ENCODE assay signal across 8 cellular contexts in genomic region chr11:3905080-3905953, GRCh38. TPM values are rescaled to one million over a fixed set of nuclear protein-coding genes. Genes with fewer than 3 reads are reported as not detected.
A peak's percentile ranks its signal among the peaks of the same experiment; 100 is the strongest.
DNase-seq lines count a peak whose midpoint lies in the region; ATAC-seq and TF ChIP-seq lines count a peak whose summit lies in the region.

No MANE protein-coding gene starts in this region.

- DNase-seq in CD1c-positive myeloid dendritic cell (ENCODE audit: extremely low spot score) (peak; percentile 59), fibroblast of mammary gland (ENCODE audit: low read depth) (peak; percentile 88), DMS153 (lab: John Stamatoyannopoulos, UW) (no peak), dorsolateral prefrontal cortex (no peak)
- peak; percentile 30 for DNase-seq in activated CD8-positive, alpha-beta memory T cell treated with anti-CD3 and anti-CD28 coated beads, Interleukin-2, amount 50 U/mL, for 24 hours (ENCODE audit: extremely low read depth)
- peak; percentile 47 for DNase-seq in stimulated activated CD4-positive, alpha-beta T cell treated with anti-CD3 and anti-CD28 coated beads, Interleukin-12 subunit alpha, Interleukin-12 subunit beta, amount 100 ng/mL, for 4 hours

- peak; percentile 66 for ATAC-seq in GM21619 (IDR thresholded peaks at IDR 0.05; ENCODE audit: unreplicated experiment)

- peaks cover 0 to 9% (median 0%) of the 10 kb centered on the region in 45 donors for H3K27me3 ChIP-seq in dorsolateral prefrontal cortex

- H3K36me3 ChIP-seq in KOPT-K1 (ENCODE audit: insufficient read depth, low read length), result no peaks in the 10 kb centered on the region; the same call in 1 of the 2 replicates

- no peak overlapping the region for H3K4me3 ChIP-seq in fibroblast of mammary gland (ENCODE audit: control insufficient read depth, low read depth, low read length)
- no peak overlapping the region for H3K4me3 ChIP-seq in dorsolateral prefrontal cortex

- intact Hi-C loops in dorsolateral prefrontal cortex (cut with DNase I), result no loop called here

- no peaks in the 10 kb centered on the region for H3K9me3 ChIP-seq in KOPT-K1 (ENCODE audit: insufficient read depth, low read length, poor library complexity, severe bottlenecking)

- no peak for TF ChIP-seq CTCF in fibroblast of mammary gland (conservative IDR thresholded peaks at IDR 0.05; ENCODE audit: control insufficient read depth, insufficient read depth, low read depth, low read length)
- TF ChIP-seq CTCF in dorsolateral prefrontal cortex (IDR thresholded peaks at IDR 0.05 in 54 of 56, conservative IDR thresholded peaks at IDR 0.05 in 2 of 56; ENCODE audit: low read depth in 1 of 56, partially characterized antibody in 56 of 56), result no peak

- H3K27ac ChIP-seq in KOPT-K1 (ENCODE audit: low read depth, low read length, poor library complexity, severe bottlenecking), result peak overlapping the region; percentile 53
- no peak overlapping the region for H3K27ac ChIP-seq in dorsolateral prefrontal cortex

RNA-seq across cellular contexts. Expression of gene STIM1, which starts 49.9 kb away (rescaled TPM):
- total RNA-seq in dorsolateral prefrontal cortex, result 10 to 100 TPM; 40.9 to 92.8 (median 69.6) TPM

Comparison
In these comparisons a context has a peak if more than half of its experiments do, and no peak if none do; other contexts are left out.
1. DNase-seq: peak in CD1c-positive myeloid dendritic cell (single experiment), activated CD8-positive, alpha-beta memory T cell treated with anti-CD3 and anti-CD28 coated beads, Interleukin-2, amount 50 U/mL, for 24 hours (single experiment), fibroblast of mammary gland (single experiment) and stimulated activated CD4-positive, alpha-beta T cell treated with anti-CD3 and anti-CD28 coated beads, Interleukin-12 subunit alpha, Interleukin-12 subunit beta, amount 100 ng/mL, for 4 hours (single experiment); none in DMS153 (single experiment) and dorsolateral prefrontal cortex (0 of 10).